Comparison of ENCODE assay signal across 4 cellular contexts in genomic region chr9:21959268-21959667, GRCh38. TPM values are rescaled to one million over a fixed set of nuclear protein-coding genes. Genes with fewer than 3 reads are reported as not detected.
"Had no signal": no experiment of that assay in that cellular context is flagged by ENCODE, and none has a peak within 500 bp of the region (broad histone marks: within the 10 kb centered on the region; RNA-seq: fewer than 3 reads in every experiment).

No MANE protein-coding gene starts in this region.

RNA-seq across cellular contexts. Expression of gene CDKN2A, which starts 34.9 kb away (rescaled TPM):
- polyA plus RNA-seq: heart left ventricle had no signal

RNA-seq across cellular contexts. Expression of gene CDKN2B-AS1, which starts 35.3 kb away (rescaled TPM):
- total RNA-seq: endodermal cell, epithelial cell of proximal tubule had no signal
- polyA plus RNA-seq: heart left ventricle, heart right ventricle had no signal
